ENCODE assay signal across 15 cellular contexts in the genomic region with DNA sequence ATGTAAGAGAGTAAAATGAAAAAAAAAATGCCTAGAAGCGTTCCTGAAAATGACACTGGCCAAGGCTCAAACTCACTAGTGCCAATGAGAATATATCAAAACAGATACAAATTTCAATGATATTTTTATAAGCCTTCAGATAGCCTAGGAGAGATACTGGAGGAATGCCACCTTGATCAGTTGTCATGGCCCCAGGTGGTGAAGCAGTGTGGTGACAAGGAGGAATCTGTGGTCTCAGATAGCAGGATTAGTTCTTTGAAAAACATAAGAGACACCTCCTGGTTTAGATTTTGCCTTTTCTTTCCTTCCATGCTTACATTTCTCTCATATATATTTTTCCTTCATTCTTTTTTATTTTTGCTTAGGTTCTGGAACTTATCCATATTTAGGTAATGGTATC.
DNase-seq lines count a peak whose midpoint lies in the region; ATAC-seq and TF ChIP-seq lines count a peak whose summit lies in the region.
"Had no signal": no experiment of that assay in that cellular context is flagged by ENCODE, and none has a peak within 500 bp of the region (broad histone marks: within the 10 kb centered on the region; RNA-seq: fewer than 3 reads in every experiment).

No MANE protein-coding gene starts in this region.

- H3K79me1 ChIP-seq in mesendoderm (ENCODE audit: low read length): no peaks in the 10 kb centered on the region

- no peak overlapping the region for H4K5ac ChIP-seq in mesendoderm (ENCODE audit: low read length)

- H3K79me2 ChIP-seq in mesendoderm (ENCODE audit: control insufficient read depth, insufficient read depth, low read length): no peaks in the 10 kb centered on the region

- H3K9ac ChIP-seq in mesendoderm (ENCODE audit: low read length): no peak overlapping the region
- H3K9ac ChIP-seq: BLaER1 had no signal

- CTCF ChIA-PET in Caco-2 (lab: Charles Lee): no interaction called here

- no peak overlapping the region for H3K18ac ChIP-seq in mesendoderm (ENCODE audit: low read length)

- H2AK5ac ChIP-seq in mesendoderm (ENCODE audit: low read length): no peak overlapping the region

- intact Hi-C loops in Right ventricle myocardium inferior (cut with DNase I) (no loop called here), left ventricle myocardium superior (cut with micrococcal nuclease) (no loop called here), left cardiac atrium (cut with DNase I) (no loop called here), Caco-2 (cut with micrococcal nuclease; ENCODE audit: unreplicated experiment) (no loop called here)

- POLR2A ChIA-PET in Caco-2 (lab: Charles Lee): no interaction called here

- H3K9me3 ChIP-seq in right atrium auricular region (no peaks in the 10 kb centered on the region), Caco-2 (no peaks in the 10 kb centered on the region)
- H3K9me3 ChIP-seq: BLaER1 had no signal

- no peak overlapping the region for H4K8ac ChIP-seq in mesendoderm (ENCODE audit: low read depth, low read length)

- DNase-seq in Right ventricle myocardium inferior (ENCODE audit: missing footprints) (no peak), right atrium auricular region (ENCODE audit: low spot score) (no peak), left ventricle myocardium superior (no peak), left cardiac atrium (no peak), mesendoderm (peak; percentile 27), Caco-2 (no peak)
- no peak for DNase-seq in activated CD8-positive, alpha-beta memory T cell treated with anti-CD3 and anti-CD28 coated beads, Interleukin-2, amount 50 U/mL, for 48 hours
- DNase-seq: 8988T; Calu3; CD4-positive, alpha-beta memory T cell; DMS79 treated with DMSO at 0.1 percent for 48 hours; H9 had no signal

- H3K4me3 Mint-ChIP-seq in Caco-2 (ENCODE audit: unreplicated experiment): no peak overlapping the region
- H3K4me3 Mint-ChIP-seq: CD14-positive monocyte; CD4-positive, alpha-beta memory T cell; H9 had no signal

- no peak for TF ChIP-seq CTCF in right atrium auricular region (IDR thresholded peaks at IDR 0.05)
- no peak for TF ChIP-seq CTCF in Caco-2 (IDR thresholded peaks at IDR 0.05; ENCODE audit: insufficient read depth in 1 of 2, low read depth in 1 of 2, low read length in 1 of 2, severe bottlenecking in 1 of 2, unreplicated experiment in 1 of 2)

- no peaks in the 10 kb centered on the region for H3K36me3 Mint-ChIP-seq in Caco-2 (ENCODE audit: insufficient read depth, unreplicated experiment)
- H3K36me3 Mint-ChIP-seq: CD14-positive monocyte; CD4-positive, alpha-beta memory T cell had no signal

- no peak overlapping the region for H3K56ac ChIP-seq in mesendoderm (ENCODE audit: low read length)

- no peak overlapping the region for H2BK15ac ChIP-seq in mesendoderm (replicated peaks; ENCODE audit: low read depth)

- no peak overlapping the region for H3K23ac ChIP-seq in mesendoderm (ENCODE audit: low read length)

- no peaks in the 10 kb centered on the region for H3K27me3 Mint-ChIP-seq in Caco-2 (ENCODE audit: insufficient read depth, unreplicated experiment)
- H3K27me3 Mint-ChIP-seq: CD4-positive, alpha-beta memory T cell had no signal

- H3K4me3 ChIP-seq in right atrium auricular region: no peak overlapping the region
- no peak overlapping the region for H3K4me3 ChIP-seq in mesendoderm (ENCODE audit: low read length)
- H3K4me3 ChIP-seq in Caco-2 (ENCODE audit: low read depth, low read length): no peak overlapping the region
- H3K4me3 ChIP-seq: BLaER1, GM12878 had no signal

- no peak overlapping the region for H2BK120ac ChIP-seq in mesendoderm (ENCODE audit: low read depth, low read length)

- no peaks in the 10 kb centered on the region for H3K4me1 ChIP-seq in right atrium auricular region
- no peaks in the 10 kb centered on the region for H3K4me1 ChIP-seq in mesendoderm (ENCODE audit: control insufficient read depth, low read depth, low read length)
- 0 out of 2 replicates have a peak, but pooled peaks cover 10% of the 10 kb centered on the region for H3K4me1 ChIP-seq in Caco-2
- H3K4me1 ChIP-seq: BLaER1 had no signal

- H3K27ac ChIP-seq in right atrium auricular region (peak overlapping the region in 1 of 2 donors; percentile 10), mesendoderm (ENCODE audit: low read depth, low read length) (no peak overlapping the region)
- H3K27ac ChIP-seq: BLaER1 had no signal

- H3K27me3 ChIP-seq in right atrium auricular region (no peaks in the 10 kb centered on the region), mesendoderm (ENCODE audit: insufficient read depth, low read length, poor library complexity) (peaks cover 2% of the 10 kb centered on the region), Caco-2 (replicated peaks; ENCODE audit: control insufficient read depth, insufficient read depth, low read length) (no peaks in the 10 kb centered on the region)
- H3K27me3 ChIP-seq: BLaER1 had no signal

- no peaks in the 10 kb centered on the region for H3K4me1 Mint-ChIP-seq in Caco-2 (ENCODE audit: low read depth, unreplicated experiment)
- H3K4me1 Mint-ChIP-seq: CD14-positive monocyte; CD4-positive, alpha-beta memory T cell had no signal

- no peaks in the 10 kb centered on the region for H3K36me3 ChIP-seq in right atrium auricular region
- no peaks in the 10 kb centered on the region for H3K36me3 ChIP-seq in mesendoderm (ENCODE audit: control insufficient read depth, insufficient read depth, low read length)
- no peaks in the 10 kb centered on the region for H3K36me3 ChIP-seq in Caco-2 (ENCODE audit: control insufficient read depth, insufficient read depth, low read length)
- H3K36me3 ChIP-seq: BLaER1 had no signal

- no peak overlapping the region for H3K4ac ChIP-seq in mesendoderm (ENCODE audit: low read depth, low read length)

- no TSS peak for BruUV-seq in Caco-2 (replicated peaks; lab: Mats Ljungman, UMichigan)

- no peak overlapping the region for H2BK5ac ChIP-seq in mesendoderm (ENCODE audit: low read length)

- H3K9me3 Mint-ChIP-seq in Caco-2 (ENCODE audit: unreplicated experiment): no peaks in the 10 kb centered on the region

- no peak overlapping the region for H3K4me2 ChIP-seq in mesendoderm (ENCODE audit: low read length)
- H3K4me2 ChIP-seq: BLaER1 had no signal

- H3K27ac Mint-ChIP-seq in Caco-2 (ENCODE audit: unreplicated experiment): no peak overlapping the region
- H3K27ac Mint-ChIP-seq: CD14-positive monocyte; CD4-positive, alpha-beta memory T cell had no signal

- no CpG with 5 or more reads among the region's 1 CpG for WGBS in mesendoderm (ENCODE audit: extremely low coverage, insufficient coverage, low lambda C conversion rate)

- ATAC-seq in Right ventricle myocardium inferior (peak; percentile 15), left ventricle myocardium superior (peak; percentile 44), left cardiac atrium (no peak)
- ATAC-seq: GM12878 had no signal

Comparison
In these comparisons a context has a peak if more than half of its experiments do, and no peak if none do; other contexts are left out.
1. ATAC-seq: peak in Right ventricle myocardium inferior (single experiment) and left ventricle myocardium superior (single experiment); none in left cardiac atrium (0 of 2).